ENCODE assay signal across 16 cellular contexts in genomic region chr4:52873191-52873590, GRCh38. TPM values are rescaled to one million over a fixed set of nuclear protein-coding genes. Genes with fewer than 3 reads are reported as not detected.
DNase-seq lines count a peak whose midpoint lies in the region; TF ChIP-seq lines count a peak whose summit lies in the region.
"Had no signal": no experiment of that assay in that cellular context is flagged by ENCODE, and none has a peak within 500 bp of the region (broad histone marks: within the 10 kb centered on the region; RNA-seq: fewer than 3 reads in every experiment).

No MANE protein-coding gene starts in this region.

- H3K9ac ChIP-seq in iPS-18a (ENCODE audit: low read length) = peak overlapping the region; percentile 6

- no peak for TF ChIP-seq CTCF in progenitor cell of endocrine pancreas (IDR thresholded peaks at IDR 0.05; ENCODE audit: unreplicated experiment)

- H3K4me3 Mint-ChIP-seq in progenitor cell of endocrine pancreas (ENCODE audit: low read depth) = peak overlapping the region; percentile 41
- H3K4me3 Mint-ChIP-seq: activated B cell treated with CpG ODN at 0.5 μM for 24 hours had no signal

- H3K9me3 Mint-ChIP-seq in progenitor cell of endocrine pancreas (ENCODE audit: low read depth) = no peaks in the 10 kb centered on the region
- H3K9me3 Mint-ChIP-seq: activated B cell treated with CpG ODN at 0.5 μM for 24 hours had no signal

- H3K4me1 ChIP-seq in iPS-18a (ENCODE audit: control insufficient read depth, low read depth, low read length) = peaks cover 31% of the 10 kb centered on the region

- no peak overlapping the region for H3K4me3 ChIP-seq in H7 (ENCODE audit: insufficient read depth, low read depth, low read length)
- H3K4me3 ChIP-seq in iPS-18a (ENCODE audit: low read length) = peak overlapping the region; percentile 40
- H3K4me3 ChIP-seq: dorsolateral prefrontal cortex, lower lobe of right lung, MG63 had no signal

- H3K36me3 ChIP-seq in H7 (replicated peaks; ENCODE audit: control insufficient read depth, insufficient read depth, low read length) (no peaks in the 10 kb centered on the region), iPS-18a (ENCODE audit: control insufficient read depth, low read depth, low read length) (no peaks in the 10 kb centered on the region)
- H3K36me3 ChIP-seq: BE2C, lower lobe of right lung had no signal

- H3K9me3 ChIP-seq in iPS-18a (ENCODE audit: control insufficient read depth, low read depth, low read length) = no peaks in the 10 kb centered on the region
- H3K9me3 ChIP-seq: BE2C, lower lobe of right lung, MG63 had no signal

- H3K27ac Mint-ChIP-seq in progenitor cell of endocrine pancreas = peak overlapping the region; percentile 93
- H3K27ac Mint-ChIP-seq: activated B cell treated with CpG ODN at 0.5 μM for 24 hours had no signal

- no peak overlapping the region for H3K27ac ChIP-seq in iPS-18a (ENCODE audit: low read length)
- H3K27ac ChIP-seq: dorsolateral prefrontal cortex, HL-60, lower lobe of right lung had no signal

- H3K4me1 Mint-ChIP-seq in progenitor cell of endocrine pancreas (ENCODE audit: low read depth) = peaks cover 29% of the 10 kb centered on the region
- H3K4me1 Mint-ChIP-seq: activated B cell treated with CpG ODN at 0.5 μM for 24 hours had no signal

- H3K36me3 Mint-ChIP-seq in progenitor cell of endocrine pancreas (ENCODE audit: insufficient read depth) = peaks cover 2% of the 10 kb centered on the region

- H3K27me3 Mint-ChIP-seq in progenitor cell of endocrine pancreas = peaks cover 4% of the 10 kb centered on the region
- H3K27me3 Mint-ChIP-seq: activated B cell treated with CpG ODN at 0.5 μM for 24 hours had no signal

- no peaks in the 10 kb centered on the region for H3K27me3 ChIP-seq in H7 (ENCODE audit: control insufficient read depth, insufficient read depth, low read length)
- peaks cover 14% of the 10 kb centered on the region for H3K27me3 ChIP-seq in iPS-18a (ENCODE audit: control insufficient read depth, insufficient read depth, low read length)
- H3K27me3 ChIP-seq: BE2C, dorsolateral prefrontal cortex, MG63 had no signal

- DNase-seq in H7 (peak; percentile 69), NCI-H2227 treated with DMSO at 0.1 percent for 48 hours (lab: John Stamatoyannopoulos, UW) (peak; percentile 17), progenitor cell of endocrine pancreas (ENCODE audit: low spot score, unreplicated experiment) (no peak), SHP77 (lab: John Stamatoyannopoulos, UW) (no peak), NCI-H2107 (lab: John Stamatoyannopoulos, UW) (no peak), NCI-H2081 (lab: John Stamatoyannopoulos, UW) (no peak), COLO668 (lab: John Stamatoyannopoulos, UW; ENCODE audit: unreplicated experiment) (no peak)
- DNase-seq: activated B cell treated with CpG ODN at 0.5 μM for 24 hours; activated naive CD4-positive, alpha-beta T cell treated with Interleukin-2 at 50 U/mL for 16 hours; BE2C; dorsolateral prefrontal cortex; lower lobe of right lung; MG63; SW 1271 had no signal

RNA-seq across cellular contexts. Expression of gene RASL11B, which starts 11.1 kb away (rescaled TPM):
- 20.6 and 32.4 TPM in 2 replicates for total RNA-seq in H7 (2014; rRNA removed; shearing (Covaris generic))
- 9.3 and 9.7 TPM in 2 replicates for total RNA-seq in progenitor cell of endocrine pancreas
- total RNA-seq: activated B cell treated with CpG ODN at 0.5 μM for 24 hours had no signal

Comparison
In these comparisons a context has a peak if more than half of its experiments do, and no peak if none do; other contexts are left out.
1. DNase-seq: peak in H7 (single experiment) and NCI-H2227 treated with DMSO at 0.1 percent for 48 hours (single experiment); none in progenitor cell of endocrine pancreas (single experiment), SHP77 (0 of 2), NCI-H2107 (single experiment), NCI-H2081 (0 of 2) and COLO668 (single experiment).